Comparison of ENCODE assay signal across 18 cellular contexts in the genomic region with DNA sequence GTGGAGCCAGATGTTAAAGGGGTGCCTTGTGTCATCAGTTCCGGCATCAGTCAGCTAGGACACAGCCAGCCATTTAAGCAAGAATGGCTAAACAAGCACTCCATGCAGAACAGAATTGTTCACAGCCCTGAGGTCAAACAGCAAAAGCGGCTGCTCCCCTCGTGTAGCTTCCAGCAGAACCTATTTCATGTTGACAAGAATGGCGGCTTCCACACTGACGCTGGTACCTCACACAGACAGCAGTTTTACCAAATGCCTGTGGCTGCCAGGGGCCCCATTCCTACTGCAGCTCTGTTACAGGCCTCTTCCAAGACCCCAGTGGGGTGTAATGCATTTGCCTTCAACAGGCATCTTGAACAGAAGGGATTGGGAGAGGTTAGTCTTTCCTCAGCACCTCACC.
"Had no signal": no experiment of that assay in that cellular context is flagged by ENCODE, and none has a peak within 500 bp of the region (broad histone marks: within the 10 kb centered on the region; RNA-seq: fewer than 3 reads in every experiment).

No MANE protein-coding gene starts in this region.

- H3K4me1 ChIP-seq: transverse colon had no signal

- H3K4me3 Mint-ChIP-seq: activated CD4-positive, alpha-beta T cell treated with anti-CD3 and anti-CD28 coated beads, Interleukin-2, amount 10 ng/mL, durations not matched to agents 7 days and 5 days; activated naive CD8-positive, alpha-beta T cell; activated T-cell treated with anti-CD3 and anti-CD28 coated beads, Interleukin-2, amount 50 U/mL, for 72 hours; central memory CD8-positive, alpha-beta T cell; naive thymus-derived CD8-positive, alpha-beta T cell; stimulated activated naive B cell treated with anti-CD40 and anti-IgM and Interleukin-4, amounts not matched to agents 10 μg/mL and 1 μg/mL and 100 μg/mL, for 72 hours; T-helper 2 cell treated with Interferon-gamma antibody and Interleukin-4, amounts not matched to agents 5 μg/mL and 100 μg/mL, for 36 hours had no signal

- H3K27ac Mint-ChIP-seq: activated CD4-positive, alpha-beta T cell treated with anti-CD3 and anti-CD28 coated beads, Interleukin-2, amount 10 ng/mL, durations not matched to agents 7 days and 5 days; activated naive CD8-positive, alpha-beta T cell; activated T-cell treated with anti-CD3 and anti-CD28 coated beads, Interleukin-2, amount 50 U/mL, for 72 hours; naive thymus-derived CD8-positive, alpha-beta T cell; stimulated activated naive B cell treated with anti-CD40 and anti-IgM and Interleukin-4, amounts not matched to agents 10 μg/mL and 1 μg/mL and 100 μg/mL, for 72 hours; T-helper 2 cell treated with Interferon-gamma antibody and Interleukin-4, amounts not matched to agents 5 μg/mL and 100 μg/mL, for 36 hours had no signal

- DNase-seq: activated CD4-positive, alpha-beta T cell treated with anti-CD3 and anti-CD28 coated beads, Interleukin-2, amount 10 ng/mL, durations not matched to agents 7 days and 5 days; activated CD8-positive, alpha-beta memory T cell treated with anti-CD3 and anti-CD28 coated beads, Interleukin-2, amount 50 U/mL, for 48 hours; activated gamma-delta T cell treated with Interleukin-2 at 50 U/mL for 16 hours; activated T-cell treated with anti-CD3 and anti-CD28 coated beads, Interleukin-2, amount 50 U/mL, for 72 hours; amniotic stem cell; effector CD4-positive, alpha-beta T cell; foreskin fibroblast; mesenchymal stem cell; naive thymus-derived CD8-positive, alpha-beta T cell; retina; stimulated activated CD4-positive, alpha-beta T cell treated with anti-CD3 and anti-CD28 coated beads, Interleukin-2, amount 100 ng/mL, for 48 hours; stimulated activated naive B cell treated with anti-CD40 and anti-IgM and Interleukin-4, amounts not matched to agents 10 μg/mL and 1 μg/mL and 100 μg/mL, for 72 hours; transverse colon had no signal

- ATAC-seq: activated T-cell treated with anti-CD3 and anti-CD28 coated beads, Interleukin-2, amount 50 U/mL, for 72 hours; naive thymus-derived CD8-positive, alpha-beta T cell had no signal

- H3K27ac ChIP-seq: coronary artery, neutrophil, transverse colon had no signal

- H3K4me3 ChIP-seq: coronary artery, transverse colon had no signal

- H3K27me3 ChIP-seq: neutrophil, transverse colon had no signal

- H3K27me3 Mint-ChIP-seq: activated CD4-positive, alpha-beta T cell treated with anti-CD3 and anti-CD28 coated beads, Interleukin-2, amount 10 ng/mL, durations not matched to agents 7 days and 5 days; activated naive CD8-positive, alpha-beta T cell; central memory CD8-positive, alpha-beta T cell; stimulated activated naive B cell treated with anti-CD40 and anti-IgM and Interleukin-4, amounts not matched to agents 10 μg/mL and 1 μg/mL and 100 μg/mL, for 72 hours had no signal

- H3K4me1 Mint-ChIP-seq: activated CD4-positive, alpha-beta T cell treated with anti-CD3 and anti-CD28 coated beads, Interleukin-2, amount 10 ng/mL, durations not matched to agents 7 days and 5 days; central memory CD8-positive, alpha-beta T cell; naive thymus-derived CD8-positive, alpha-beta T cell; stimulated activated naive B cell treated with anti-CD40 and anti-IgM and Interleukin-4, amounts not matched to agents 10 μg/mL and 1 μg/mL and 100 μg/mL, for 72 hours had no signal

- H3K36me3 ChIP-seq: neutrophil had no signal

- H3K36me3 Mint-ChIP-seq: activated naive CD8-positive, alpha-beta T cell; naive thymus-derived CD8-positive, alpha-beta T cell; stimulated activated naive B cell treated with anti-CD40 and anti-IgM and Interleukin-4, amounts not matched to agents 10 μg/mL and 1 μg/mL and 100 μg/mL, for 72 hours had no signal

- H3K9me3 ChIP-seq: neutrophil, transverse colon had no signal

- H3K9me3 Mint-ChIP-seq: activated CD4-positive, alpha-beta T cell treated with anti-CD3 and anti-CD28 coated beads, Interleukin-2, amount 10 ng/mL, durations not matched to agents 7 days and 5 days; stimulated activated naive B cell treated with anti-CD40 and anti-IgM and Interleukin-4, amounts not matched to agents 10 μg/mL and 1 μg/mL and 100 μg/mL, for 72 hours had no signal
